19 cellular contexts compared by ENCODE assay signal in genomic region chr4:104404384-104404783, GRCh38.
DNase-seq lines count a peak whose midpoint lies in the region; ATAC-seq and TF ChIP-seq lines count a peak whose summit lies in the region.
"Had no signal": no experiment of that assay in that cellular context is flagged by ENCODE, and none has a peak within 500 bp of the region (broad histone marks: within the 10 kb centered on the region; RNA-seq: fewer than 3 reads in every experiment).

No MANE protein-coding gene starts in this region.

- no peak for ATAC-seq in right cardiac atrium
- no peak for ATAC-seq in activated naive CD8-positive, alpha-beta T cell treated with anti-CD3 and anti-CD28 coated beads, Interleukin-2, amount 50 U/mL, for 24 hours
- no peak for ATAC-seq in GM19395 (IDR thresholded peaks at IDR 0.05; ENCODE audit: unreplicated experiment)
- ATAC-seq: HCT116 had no signal

- H3K36me3 Mint-ChIP-seq in nephron progenitor cell (ENCODE audit: low read depth), result peaks cover 8% of the 10 kb centered on the region
- no peaks in the 10 kb centered on the region for H3K36me3 Mint-ChIP-seq in activated naive CD4-positive, alpha-beta T cell treated with anti-CD3 and anti-CD28 coated beads, Interleukin-2, amount 10 ng/mL, durations not matched to agents 7 days and 5 days
- H3K36me3 Mint-ChIP-seq in activated naive CD8-positive, alpha-beta T cell treated with anti-CD3 and anti-CD28 coated beads, Interleukin-2, amount 50 U/mL, for 24 hours (ENCODE audit: low read depth), result no peaks in the 10 kb centered on the region
- H3K36me3 Mint-ChIP-seq: CD4-positive, alpha-beta memory T cell had no signal

- H3K27ac ChIP-seq in right cardiac atrium (ENCODE audit: low read length), result no peak overlapping the region
- H3K27ac ChIP-seq: GM23248 had no signal

- DNase-seq in NCI-H69 (lab: John Stamatoyannopoulos, UW) (peak; percentile 15), left kidney (ENCODE audit: low read depth, low spot score) (peak; percentile 34), nephron progenitor cell (no peak), right cardiac atrium (no peak)
- no peak for DNase-seq in activated naive CD4-positive, alpha-beta T cell treated with anti-CD3 and anti-CD28 coated beads, Interleukin-2, amount 10 ng/mL, durations not matched to agents 7 days and 5 days
- no peak for DNase-seq in activated naive CD8-positive, alpha-beta T cell treated with anti-CD3 and anti-CD28 coated beads, Interleukin-2, amount 50 U/mL, for 24 hours
- DNase-seq: C1 segment of cervical spinal cord; Calu3; CD4-positive, alpha-beta memory T cell; COR-L47; DMS53; DMS79 treated with DMSO at 0.1 percent for 48 hours; GF-D8; GM23248; H9; HFFc6 had no signal

- H3K9me3 ChIP-seq in skeletal muscle satellite cell (replicated peaks; ENCODE audit: low read length) (no peaks in the 10 kb centered on the region), right cardiac atrium (ENCODE audit: control insufficient read depth, low read length) (no peaks in the 10 kb centered on the region)

- H3K27ac Mint-ChIP-seq in nephron progenitor cell, result peak overlapping the region; percentile 94
- no peak overlapping the region for H3K27ac Mint-ChIP-seq in activated naive CD4-positive, alpha-beta T cell treated with anti-CD3 and anti-CD28 coated beads, Interleukin-2, amount 10 ng/mL, durations not matched to agents 7 days and 5 days
- no peak overlapping the region for H3K27ac Mint-ChIP-seq in activated naive CD8-positive, alpha-beta T cell treated with anti-CD3 and anti-CD28 coated beads, Interleukin-2, amount 50 U/mL, for 24 hours
- H3K27ac Mint-ChIP-seq: CD4-positive, alpha-beta memory T cell; HFFc6 had no signal

- no peak for TF ChIP-seq CTCF in nephron progenitor cell (IDR thresholded peaks at IDR 0.05)

- H3K4me3 Mint-ChIP-seq in nephron progenitor cell, result no peak overlapping the region
- H3K4me3 Mint-ChIP-seq in activated naive CD4-positive, alpha-beta T cell treated with anti-CD3 and anti-CD28 coated beads, Interleukin-2, amount 10 ng/mL, durations not matched to agents 7 days and 5 days, result no peak overlapping the region
- H3K4me3 Mint-ChIP-seq in activated naive CD8-positive, alpha-beta T cell treated with anti-CD3 and anti-CD28 coated beads, Interleukin-2, amount 50 U/mL, for 24 hours, result no peak overlapping the region
- H3K4me3 Mint-ChIP-seq: CD4-positive, alpha-beta memory T cell; H9; HFFc6 had no signal

- peaks cover 21% of the 10 kb centered on the region for H3K9me3 Mint-ChIP-seq in nephron progenitor cell
- H3K9me3 Mint-ChIP-seq in activated naive CD4-positive, alpha-beta T cell treated with anti-CD3 and anti-CD28 coated beads, Interleukin-2, amount 10 ng/mL, durations not matched to agents 7 days and 5 days, result no peaks in the 10 kb centered on the region
- H3K9me3 Mint-ChIP-seq in activated naive CD8-positive, alpha-beta T cell treated with anti-CD3 and anti-CD28 coated beads, Interleukin-2, amount 50 U/mL, for 24 hours, result peaks cover 4% of the 10 kb centered on the region

- H3K27me3 ChIP-seq in skeletal muscle satellite cell (ENCODE audit: control insufficient read depth, insufficient read depth, low read length) (no peaks in the 10 kb centered on the region), right cardiac atrium (ENCODE audit: control insufficient read depth, insufficient read depth) (no peaks in the 10 kb centered on the region)

- peaks cover 31% of the 10 kb centered on the region for H3K4me1 Mint-ChIP-seq in nephron progenitor cell
- no peaks in the 10 kb centered on the region for H3K4me1 Mint-ChIP-seq in activated naive CD4-positive, alpha-beta T cell treated with anti-CD3 and anti-CD28 coated beads, Interleukin-2, amount 10 ng/mL, durations not matched to agents 7 days and 5 days
- no peaks in the 10 kb centered on the region for H3K4me1 Mint-ChIP-seq in activated naive CD8-positive, alpha-beta T cell treated with anti-CD3 and anti-CD28 coated beads, Interleukin-2, amount 50 U/mL, for 24 hours
- H3K4me1 Mint-ChIP-seq: CD4-positive, alpha-beta memory T cell; H9 had no signal

- H3K36me3 ChIP-seq in skeletal muscle satellite cell (ENCODE audit: insufficient read depth, low read length), result no peaks in the 10 kb centered on the region

- intact Hi-C loops in right cardiac atrium (cut with DNase I), result no loop called here

- CTCF ChIA-PET in activated naive CD4-positive, alpha-beta T cell treated with anti-CD3 and anti-CD28 coated beads, Interleukin-2, amount 10 ng/mL, durations not matched to agents 7 days and 5 days (lab: Charles Lee), result no interaction called here

- peak overlapping the region; percentile 37 for H3K4me2 ChIP-seq in skeletal muscle satellite cell (ENCODE audit: low read length)

- H3K4me1 ChIP-seq in skeletal muscle satellite cell (ENCODE audit: control insufficient read depth, insufficient read depth, low read length), result no peaks in the 10 kb centered on the region
- H3K4me1 ChIP-seq in right cardiac atrium (ENCODE audit: control insufficient read depth, insufficient read depth, low read length), result no peaks in the 10 kb centered on the region

- no peak overlapping the region for H3K4me3 ChIP-seq in skeletal muscle satellite cell (ENCODE audit: low read length)
- no peak overlapping the region for H3K4me3 ChIP-seq in right cardiac atrium (ENCODE audit: low read length)
- H3K4me3 ChIP-seq: GM23248 had no signal

- H3K9ac ChIP-seq in skeletal muscle satellite cell (ENCODE audit: low read depth, low read length), result no peak overlapping the region
- H3K9ac ChIP-seq: GM23248 had no signal

- no peaks in the 10 kb centered on the region for H3K27me3 Mint-ChIP-seq in nephron progenitor cell (ENCODE audit: low read depth, poor library complexity)
- H3K27me3 Mint-ChIP-seq in activated naive CD4-positive, alpha-beta T cell treated with anti-CD3 and anti-CD28 coated beads, Interleukin-2, amount 10 ng/mL, durations not matched to agents 7 days and 5 days, result no peaks in the 10 kb centered on the region
- H3K27me3 Mint-ChIP-seq in activated naive CD8-positive, alpha-beta T cell treated with anti-CD3 and anti-CD28 coated beads, Interleukin-2, amount 50 U/mL, for 24 hours, result no peaks in the 10 kb centered on the region
- H3K27me3 Mint-ChIP-seq: CD4-positive, alpha-beta memory T cell had no signal

- WGBS in right cardiac atrium, result 69% methylated on average over 6 of the region's 6 CpGs

Comparison
In these comparisons a context has a peak if more than half of its experiments do, and no peak if none do; other contexts are left out.
1. DNase-seq: peak in NCI-H69 (single experiment) and left kidney (single experiment); none in nephron progenitor cell (single experiment), right cardiac atrium (0 of 3), activated naive CD4-positive, alpha-beta T cell treated with anti-CD3 and anti-CD28 coated beads, Interleukin-2, amount 10 ng/mL, durations not matched to agents 7 days and 5 days (single experiment) and activated naive CD8-positive, alpha-beta T cell treated with anti-CD3 and anti-CD28 coated beads, Interleukin-2, amount 50 U/mL, for 24 hours (single experiment).